8 cellular contexts compared by ENCODE assay signal in the genomic region with DNA sequence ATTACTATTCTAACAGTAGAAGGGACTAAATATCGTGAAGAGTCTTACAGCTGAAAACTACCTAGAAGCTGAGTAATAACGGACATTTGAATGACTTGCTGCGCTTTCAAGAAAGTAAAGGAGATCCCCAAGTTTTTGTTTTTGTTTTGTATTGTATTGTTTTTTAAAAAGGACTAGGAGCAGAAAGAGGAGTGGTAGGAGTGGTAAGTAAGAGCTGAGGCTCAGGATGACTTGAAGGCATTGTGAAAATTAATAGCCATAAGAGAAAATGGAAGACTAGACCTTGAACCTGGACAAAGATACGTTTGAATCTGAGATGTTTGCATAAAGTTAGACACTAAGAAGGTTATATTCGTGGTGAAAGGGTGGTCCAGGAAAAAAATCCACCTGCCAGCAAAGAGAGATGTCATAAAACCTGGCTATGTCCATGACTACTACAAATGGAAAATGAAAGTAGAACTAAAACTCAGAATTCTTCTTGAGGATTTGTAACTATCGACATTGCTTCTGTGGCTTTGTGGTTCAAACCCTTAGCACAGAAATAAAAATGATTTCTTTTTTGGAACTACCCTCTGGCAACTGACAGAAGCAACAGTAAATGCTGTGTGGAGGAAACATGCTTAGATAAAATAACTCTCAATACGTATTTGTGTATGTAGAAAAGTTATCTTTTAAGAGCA.
DNase-seq lines count a peak whose midpoint lies in the region; ATAC-seq and TF ChIP-seq lines count a peak whose summit lies in the region.

No MANE protein-coding gene starts in this region.

- intact Hi-C loops in gastrocnemius medialis (cut with DNase I; ENCODE audit: low total_unique reads): no loop called here

- H3K27ac ChIP-seq in CD8-positive, alpha-beta memory T cell (ENCODE audit: low read depth, low read length): no peak overlapping the region
- no peak overlapping the region for H3K27ac ChIP-seq in gastrocnemius medialis

- no peaks in the 10 kb centered on the region for H3K36me3 ChIP-seq in CD8-positive, alpha-beta memory T cell (ENCODE audit: insufficient read depth, low read length)
- no peaks in the 10 kb centered on the region for H3K36me3 ChIP-seq in gastrocnemius medialis

- H3K27ac Mint-ChIP-seq in CD8-positive, alpha-beta memory T cell: peak overlapping the region in 4 of 8 donors; percentile 31 to 71 (median 52)
- peak overlapping the region in 2 of 6 donors; percentile 1 to 37 for H3K27ac Mint-ChIP-seq in immature natural killer cell

- H3K27me3 ChIP-seq in CD8-positive, alpha-beta memory T cell (ENCODE audit: insufficient read depth, low read length, poor library complexity, severe bottlenecking): no peaks in the 10 kb centered on the region
- H3K27me3 ChIP-seq in gastrocnemius medialis: no peaks in the 10 kb centered on the region

- peaks cover 0 to 1% (median 0%) of the 10 kb centered on the region in 3 donors for H3K36me3 Mint-ChIP-seq in CD8-positive, alpha-beta memory T cell
- H3K36me3 Mint-ChIP-seq in immature natural killer cell: no peaks in the 10 kb centered on the region

- no peaks in the 10 kb centered on the region for H3K9me3 ChIP-seq in CD8-positive, alpha-beta memory T cell (ENCODE audit: low read length)
- H3K9me3 ChIP-seq in gastrocnemius medialis: no peaks in the 10 kb centered on the region

- no peak overlapping the region for H3K4me3 ChIP-seq in CD8-positive, alpha-beta memory T cell (ENCODE audit: low read length)
- peak overlapping the region; percentile 44 for H3K4me3 ChIP-seq in Jurkat, Clone E6-1 (ENCODE audit: low read length)
- H3K4me3 ChIP-seq in gastrocnemius medialis: peak overlapping the region in 1 of 4 donors; percentile 9

- H3K27me3 Mint-ChIP-seq in CD8-positive, alpha-beta memory T cell: no peaks in the 10 kb centered on the region
- peaks cover 0 to under 1% (median 0%) of the 10 kb centered on the region in 3 donors for H3K27me3 Mint-ChIP-seq in immature natural killer cell (ENCODE audit: low read depth in 3 of 3)

- ATAC-seq in GM19463 (IDR thresholded peaks at IDR 0.05; ENCODE audit: unreplicated experiment): peak; percentile 57
- no peak for ATAC-seq in gastrocnemius medialis

- TF ChIP-seq CTCF in gastrocnemius medialis (IDR thresholded peaks at IDR 0.05 in 4 of 5, conservative IDR thresholded peaks at IDR 0.05 in 1 of 5): no peak

- H3K9me3 Mint-ChIP-seq in CD8-positive, alpha-beta memory T cell: peaks cover 0 to 11% (median 3%) of the 10 kb centered on the region in 5 donors
- H3K9me3 Mint-ChIP-seq in immature natural killer cell: peaks cover 0 to 26% (median 13%) of the 10 kb centered on the region in 6 donors

- peak overlapping the region; percentile 9 to 77 (median 42) for H3K4me3 Mint-ChIP-seq in CD8-positive, alpha-beta memory T cell
- peak overlapping the region in 3 of 5 donors; percentile 22 to 68 (median 36) for H3K4me3 Mint-ChIP-seq in immature natural killer cell

- in situ Hi-C loops in gastrocnemius medialis (cut with MboI; ENCODE audit: low sequenced_read_pairs in 4 of 4): no loop called here

- no peak for TF ChIP-seq POLR2A in gastrocnemius medialis (IDR thresholded peaks at IDR 0.05)

- no peaks in the 10 kb centered on the region for H3K4me1 ChIP-seq in CD8-positive, alpha-beta memory T cell (ENCODE audit: insufficient read depth, low read length)
- no peaks in the 10 kb centered on the region for H3K4me1 ChIP-seq in gastrocnemius medialis

- POLR2A ChIA-PET in CD8-positive, alpha-beta memory T cell (lab: Charles Lee): no interaction called here

- CTCF ChIA-PET in CD8-positive, alpha-beta memory T cell (lab: Charles Lee): no interaction called here

- H3K4me1 Mint-ChIP-seq in CD8-positive, alpha-beta memory T cell: peaks cover 4 to 6% (median 5%) of the 10 kb centered on the region in 3 donors
- peaks cover 4 to 12% of the 10 kb centered on the region in 2 donors for H3K4me1 Mint-ChIP-seq in immature natural killer cell

- no peak for DNase-seq in CD8-positive, alpha-beta memory T cell
- DNase-seq in Jurkat, Clone E6-1 (ENCODE audit: low read depth, low spot score): peak; percentile 88
- DNase-seq in immature natural killer cell (peak in 1 of 3 donors; percentile 4), AML-193 (lab: John Stamatoyannopoulos, UW) (no peak), gastrocnemius medialis (no peak), NCI-H1436 (lab: John Stamatoyannopoulos, UW) (no peak), NCI-H774 (lab: John Stamatoyannopoulos, UW) (no peak)
